In genomic region chr1:111505641-111506119, GRCh38 we compare ENCODE assay signal across 8 cellular contexts. TPM values are rescaled to one million over a fixed set of nuclear protein-coding genes. Genes with fewer than 3 reads are reported as not detected.
DNase-seq lines count a peak whose midpoint lies in the region; ATAC-seq lines count a peak whose summit lies in the region.

No MANE protein-coding gene starts in this region.

- no peak overlapping the region for H3K4me3 Mint-ChIP-seq in activated CD4-positive, alpha-beta memory T cell treated with anti-CD3 and anti-CD28 coated beads, Interleukin-2, amount 10 ng/mL, durations not matched to agents 7 days and 5 days
- peak overlapping the region; percentile 1 to 44 for H3K4me3 Mint-ChIP-seq in stimulated activated naive CD8-positive, alpha-beta T cell treated with anti-CD3 and anti-CD28 coated beads, Interleukin-15, amount 100 ng/mL, for 72 hours

- CTCF ChIA-PET in activated CD4-positive, alpha-beta memory T cell treated with anti-CD3 and anti-CD28 coated beads, Interleukin-2, amount 10 ng/mL, durations not matched to agents 7 days and 5 days (lab: Charles Lee): interaction anchor here (1.1 to 5.3 kb wide), 3 partner anchors 11 to 249 kb away, joined by 4 to 90 read pairs (median 29); partner anchors contain the start of genes C1orf162 and DDX20

- ATAC-seq in HG03095 (IDR thresholded peaks at IDR 0.05; ENCODE audit: unreplicated experiment): peak; percentile 63
- peak; percentile 36 for ATAC-seq in stimulated activated naive CD8-positive, alpha-beta T cell treated with anti-CD3 and anti-CD28 coated beads, Interleukin-15, amount 100 ng/mL, for 72 hours

- H3K36me3 Mint-ChIP-seq in activated CD4-positive, alpha-beta memory T cell treated with anti-CD3 and anti-CD28 coated beads, Interleukin-2, amount 10 ng/mL, durations not matched to agents 7 days and 5 days (ENCODE audit: low read depth): no peaks in the 10 kb centered on the region

- no peaks in the 10 kb centered on the region for H3K9me3 Mint-ChIP-seq in activated CD4-positive, alpha-beta memory T cell treated with anti-CD3 and anti-CD28 coated beads, Interleukin-2, amount 10 ng/mL, durations not matched to agents 7 days and 5 days
- H3K9me3 Mint-ChIP-seq in stimulated activated naive CD8-positive, alpha-beta T cell treated with anti-CD3 and anti-CD28 coated beads, Interleukin-15, amount 100 ng/mL, for 72 hours: no peaks in the 10 kb centered on the region

- peak; percentile 14 for DNase-seq in stimulated activated CD4-positive, alpha-beta T cell treated with anti-CD3 and anti-CD28 coated beads, Interleukin-4, amount 100 ng/mL, for 1 hour
- no peak for DNase-seq in stimulated activated CD4-positive, alpha-beta T cell treated with anti-CD3 and anti-CD28 coated beads, Interleukin-2, amount 100 ng/mL, for 24 hours
- no peak for DNase-seq in activated CD4-positive, alpha-beta memory T cell treated with anti-CD3 and anti-CD28 coated beads, Interleukin-2, amount 10 ng/mL, durations not matched to agents 7 days and 5 days
- no peak for DNase-seq in stimulated activated naive CD8-positive, alpha-beta T cell treated with anti-CD3 and anti-CD28 coated beads, Interleukin-15, amount 100 ng/mL, for 72 hours
- no peak for DNase-seq in NCI-H1436 (lab: John Stamatoyannopoulos, UW)
- DNase-seq in DMS 273 treated with DMSO at 0.1 percent for 48 hours (lab: John Stamatoyannopoulos, UW): no peak
- DNase-seq in OCI-M1 (lab: John Stamatoyannopoulos, UW): no peak

- no peaks in the 10 kb centered on the region for H3K27me3 Mint-ChIP-seq in activated CD4-positive, alpha-beta memory T cell treated with anti-CD3 and anti-CD28 coated beads, Interleukin-2, amount 10 ng/mL, durations not matched to agents 7 days and 5 days
- no peaks in the 10 kb centered on the region for H3K27me3 Mint-ChIP-seq in stimulated activated naive CD8-positive, alpha-beta T cell treated with anti-CD3 and anti-CD28 coated beads, Interleukin-15, amount 100 ng/mL, for 72 hours

- peak overlapping the region; percentile 63 for H3K27ac Mint-ChIP-seq in activated CD4-positive, alpha-beta memory T cell treated with anti-CD3 and anti-CD28 coated beads, Interleukin-2, amount 10 ng/mL, durations not matched to agents 7 days and 5 days
- no peak overlapping the region for H3K27ac Mint-ChIP-seq in stimulated activated naive CD8-positive, alpha-beta T cell treated with anti-CD3 and anti-CD28 coated beads, Interleukin-15, amount 100 ng/mL, for 72 hours

- peaks cover 66% of the 10 kb centered on the region for H3K4me1 Mint-ChIP-seq in activated CD4-positive, alpha-beta memory T cell treated with anti-CD3 and anti-CD28 coated beads, Interleukin-2, amount 10 ng/mL, durations not matched to agents 7 days and 5 days
- peaks cover 56% of the 10 kb centered on the region for H3K4me1 Mint-ChIP-seq in stimulated activated naive CD8-positive, alpha-beta T cell treated with anti-CD3 and anti-CD28 coated beads, Interleukin-15, amount 100 ng/mL, for 72 hours

- POLR2A ChIA-PET in activated CD4-positive, alpha-beta memory T cell treated with anti-CD3 and anti-CD28 coated beads, Interleukin-2, amount 10 ng/mL, durations not matched to agents 7 days and 5 days (lab: Charles Lee): interaction anchor here (1.0 to 6.9 kb wide), 4 partner anchors 31 to 117 kb away, joined by 5 to 175 read pairs (median 101); partner anchors contain the start of genes ATP5PB, C1orf162, RAP1A and WDR77

RNA-seq across cellular contexts. Expression of gene ADORA3, which starts 2.2 kb away (rescaled TPM):
- under 1 TPM; 0.18 TPM for total RNA-seq in activated CD4-positive, alpha-beta memory T cell treated with anti-CD3 and anti-CD28 coated beads, Interleukin-2, amount 10 ng/mL, durations not matched to agents 7 days and 5 days

RNA-seq across cellular contexts. Expression of gene TMIGD3, which starts 2.2 kb away (rescaled TPM):
- not detected for total RNA-seq in activated CD4-positive, alpha-beta memory T cell treated with anti-CD3 and anti-CD28 coated beads, Interleukin-2, amount 10 ng/mL, durations not matched to agents 7 days and 5 days

RNA-seq across cellular contexts. Expression of gene C1orf162, which starts 31.9 kb away (rescaled TPM):
- total RNA-seq in activated CD4-positive, alpha-beta memory T cell treated with anti-CD3 and anti-CD28 coated beads, Interleukin-2, amount 10 ng/mL, durations not matched to agents 7 days and 5 days: 10 to 100 TPM; 13.2 to 14.0 TPM

RNA-seq across cellular contexts. Expression of gene ATP5PB, which starts 56.4 kb away (rescaled TPM):
- 100 to 1,000 TPM; 272 to 286 TPM for total RNA-seq in activated CD4-positive, alpha-beta memory T cell treated with anti-CD3 and anti-CD28 coated beads, Interleukin-2, amount 10 ng/mL, durations not matched to agents 7 days and 5 days

RNA-seq across cellular contexts. Expression of gene WDR77, which starts 56.6 kb away (rescaled TPM):
- total RNA-seq in activated CD4-positive, alpha-beta memory T cell treated with anti-CD3 and anti-CD28 coated beads, Interleukin-2, amount 10 ng/mL, durations not matched to agents 7 days and 5 days: 10 to 100 TPM; 26.3 to 28.4 TPM
